ENCODE assay signal across 15 cellular contexts in the genomic region with DNA sequence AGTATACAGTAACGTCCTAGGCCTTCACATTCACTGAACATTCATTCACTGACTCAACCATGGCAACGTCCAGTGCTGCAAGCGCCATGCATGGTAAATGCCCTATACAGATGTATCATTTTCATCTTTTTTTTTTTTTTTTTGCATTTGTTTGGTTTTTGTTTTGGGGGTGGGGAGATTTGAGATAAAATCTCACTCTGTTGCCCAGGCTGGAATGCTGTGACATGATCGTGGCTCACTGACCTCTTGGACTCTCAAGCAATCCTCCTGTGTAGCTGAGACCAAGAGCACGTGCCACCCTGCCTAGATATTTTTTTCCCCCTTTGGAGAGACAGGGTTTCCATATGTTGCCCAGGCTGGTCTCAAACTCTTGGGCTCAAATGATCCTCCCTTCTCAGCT. TPM values are rescaled to one million over a fixed set of nuclear protein-coding genes. Genes with fewer than 3 reads are reported as not detected.
DNase-seq lines count a peak whose midpoint lies in the region; ATAC-seq and TF ChIP-seq lines count a peak whose summit lies in the region.
"Had no signal": no experiment of that assay in that cellular context is flagged by ENCODE, and none has a peak within 500 bp of the region (broad histone marks: within the 10 kb centered on the region; RNA-seq: fewer than 3 reads in every experiment).

No MANE protein-coding gene starts in this region.

- no peak overlapping the region for H2AFZ ChIP-seq in MM.1S (ENCODE audit: low read length)

- H3K4me1 ChIP-seq in SJCRH30, result peaks cover 8% of the 10 kb centered on the region
- no peaks in the 10 kb centered on the region for H3K4me1 ChIP-seq in liver (ENCODE audit: control insufficient read depth in 4 of 4, insufficient read depth in 4 of 4, low read length in 3 of 4)
- H3K4me1 ChIP-seq in MM.1S (ENCODE audit: low read length), result no peaks in the 10 kb centered on the region
- H3K4me1 ChIP-seq: A549 had no signal

- no peaks in the 10 kb centered on the region for H3K9me3 Mint-ChIP-seq in activated CD4-positive, alpha-beta T cell treated with anti-CD3 and anti-CD28 coated beads, Interleukin-2, amount 10 ng/mL, durations not matched to agents 24 days and 14 days

- no peak overlapping the region for H3K4me2 ChIP-seq in MM.1S (ENCODE audit: low read depth, low read length)
- H3K4me2 ChIP-seq: A549 had no signal

- H3K9ac ChIP-seq in liver (ENCODE audit: low read depth in 1 of 2, low read length in 2 of 2) (no peak overlapping the region), MM.1S (ENCODE audit: low read length) (no peak overlapping the region)

- peaks cover 6% of the 10 kb centered on the region for H3K27me3 Mint-ChIP-seq in activated CD4-positive, alpha-beta T cell treated with anti-CD3 and anti-CD28 coated beads, Interleukin-2, amount 10 ng/mL, durations not matched to agents 24 days and 14 days

- H3K4me1 Mint-ChIP-seq in activated CD4-positive, alpha-beta T cell treated with anti-CD3 and anti-CD28 coated beads, Interleukin-2, amount 10 ng/mL, durations not matched to agents 24 days and 14 days, result no peaks in the 10 kb centered on the region
- H3K4me1 Mint-ChIP-seq: H9, IgD-negative memory B cell had no signal

- ATAC-seq in HG02852 (IDR thresholded peaks at IDR 0.05; ENCODE audit: unreplicated experiment), result no peak
- ATAC-seq: A549 had no signal

- intact Hi-C loops in activated CD4-positive, alpha-beta T cell treated with anti-CD3 and anti-CD28 coated beads, Interleukin-2, amount 10 ng/mL, durations not matched to agents 24 days and 14 days (cut with micrococcal nuclease), result no loop called here

- H3F3A ChIP-seq in MM.1S (ENCODE audit: insufficient read depth, low read length), result no peaks in the 10 kb centered on the region

- TF ChIP-seq RAD21 in liver (IDR thresholded peaks at IDR 0.05), result no peak

- H3K27me3 ChIP-seq in SJCRH30 (no peaks in the 10 kb centered on the region), liver (ENCODE audit: control insufficient read depth in 4 of 4, insufficient read depth in 4 of 4, low read length in 3 of 4) (no peaks in the 10 kb centered on the region), MM.1S (replicated peaks; ENCODE audit: insufficient read depth, low read length) (no peaks in the 10 kb centered on the region)

- 67% methylated on average over 5 of the region's 5 CpGs for WGBS in liver

- no peak overlapping the region for H3K27ac Mint-ChIP-seq in activated CD4-positive, alpha-beta T cell treated with anti-CD3 and anti-CD28 coated beads, Interleukin-2, amount 10 ng/mL, durations not matched to agents 24 days and 14 days
- H3K27ac Mint-ChIP-seq: CD4-positive, alpha-beta T cell; H9; IgD-negative memory B cell had no signal

- H3K9me3 ChIP-seq in SJCRH30 (replicated peaks) (no peaks in the 10 kb centered on the region), liver (ENCODE audit: control insufficient read depth in 4 of 4, low read length in 3 of 4) (peaks cover 0 to 1% (median 0%) of the 10 kb centered on the region in 4 donors), MM.1S (replicated peaks; ENCODE audit: insufficient read depth, low read length) (no peaks in the 10 kb centered on the region)
- H3K9me3 ChIP-seq: Caco-2 had no signal

- no peaks in the 10 kb centered on the region for H4K20me1 ChIP-seq in MM.1S (ENCODE audit: insufficient read depth, low read length)

- H3K4me3 ChIP-seq in SJCRH30 (no peak overlapping the region), liver (ENCODE audit: low read depth in 1 of 3, low read length in 3 of 3) (no peak overlapping the region), MM.1S (ENCODE audit: low read length) (no peak overlapping the region)
- H3K4me3 ChIP-seq: A549 had no signal

- H3K27ac ChIP-seq in SJCRH30, result peak overlapping the region; percentile 33; the same call in 1 of the 2 replicates
- no peak overlapping the region for H3K27ac ChIP-seq in liver (ENCODE audit: low read depth in 1 of 2, low read length in 2 of 2)
- no peak overlapping the region for H3K27ac ChIP-seq in MM.1S (ENCODE audit: low read length)
- H3K27ac ChIP-seq: A549, C4-2B had no signal

- H3K36me3 Mint-ChIP-seq in activated CD4-positive, alpha-beta T cell treated with anti-CD3 and anti-CD28 coated beads, Interleukin-2, amount 10 ng/mL, durations not matched to agents 24 days and 14 days (ENCODE audit: low read depth), result no peaks in the 10 kb centered on the region
- H3K36me3 Mint-ChIP-seq: IgD-negative memory B cell had no signal

- TF ChIP-seq CTCF in liver (IDR thresholded peaks at IDR 0.05; ENCODE audit: low read depth, low read length, missing input control) (no peak), MM.1S (IDR thresholded peaks at IDR 0.05; ENCODE audit: low read length) (no peak)

- no peaks in the 10 kb centered on the region for H3K9me2 ChIP-seq in MM.1S (replicated peaks; ENCODE audit: insufficient read depth, low read length)

- H3K36me3 ChIP-seq in SJCRH30, result no peaks in the 10 kb centered on the region
- no peaks in the 10 kb centered on the region for H3K36me3 ChIP-seq in liver (ENCODE audit: control insufficient read depth in 4 of 4, insufficient read depth in 3 of 4, low read depth in 1 of 4, low read length in 3 of 4)
- H3K36me3 ChIP-seq in MM.1S (replicated peaks; ENCODE audit: insufficient read depth, low read length), result no peaks in the 10 kb centered on the region

- no peak overlapping the region for H3K4me3 Mint-ChIP-seq in activated CD4-positive, alpha-beta T cell treated with anti-CD3 and anti-CD28 coated beads, Interleukin-2, amount 10 ng/mL, durations not matched to agents 24 days and 14 days
- H3K4me3 Mint-ChIP-seq: CD4-positive, alpha-beta T cell; H9; IgD-negative memory B cell had no signal

- DNase-seq in HS-27A (ENCODE audit: low read depth), result peak; percentile 65
- DNase-seq in SJCRH30, result no peak
- no peak for DNase-seq in middle frontal gyrus (ENCODE audit: extremely low spot score, low spot score)
- no peak for DNase-seq in activated CD4-positive, alpha-beta T cell treated with anti-CD3 and anti-CD28 coated beads, Interleukin-2, amount 10 ng/mL, durations not matched to agents 24 days and 14 days
- no peak for DNase-seq in MM.1S
- DNase-seq: AML-193; CD4-positive, alpha-beta T cell; H9; KBM-7 had no signal

- no peaks in the 10 kb centered on the region for H3K79me2 ChIP-seq in MM.1S (ENCODE audit: low read length)

TF ChIP-seq in liver, 16 proteins besides CTCF, POLR2A, EP300 and RAD21:
- TF ChIP-seq FOXA2 (IDR thresholded peaks at IDR 0.05) (no peak), HNF4A (conservative IDR thresholded peaks at IDR 0.05) (peak; percentile 38 to 39), FOXA1 (IDR thresholded peaks at IDR 0.05) (no peak), HNF4G (IDR thresholded peaks at IDR 0.05) (no peak)
- TF ChIP-seq, protein P1, sequence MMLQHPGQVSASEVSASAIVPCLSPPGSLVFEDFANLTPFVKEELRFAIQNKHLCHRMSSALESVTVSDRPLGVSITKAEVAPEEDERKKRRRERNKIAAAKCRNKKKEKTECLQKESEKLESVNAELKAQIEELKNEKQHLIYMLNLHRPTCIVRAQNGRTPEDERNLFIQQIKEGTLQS (IDR thresholded peaks at IDR 0.05), result no peak
- TF ChIP-seq, protein P2, sequence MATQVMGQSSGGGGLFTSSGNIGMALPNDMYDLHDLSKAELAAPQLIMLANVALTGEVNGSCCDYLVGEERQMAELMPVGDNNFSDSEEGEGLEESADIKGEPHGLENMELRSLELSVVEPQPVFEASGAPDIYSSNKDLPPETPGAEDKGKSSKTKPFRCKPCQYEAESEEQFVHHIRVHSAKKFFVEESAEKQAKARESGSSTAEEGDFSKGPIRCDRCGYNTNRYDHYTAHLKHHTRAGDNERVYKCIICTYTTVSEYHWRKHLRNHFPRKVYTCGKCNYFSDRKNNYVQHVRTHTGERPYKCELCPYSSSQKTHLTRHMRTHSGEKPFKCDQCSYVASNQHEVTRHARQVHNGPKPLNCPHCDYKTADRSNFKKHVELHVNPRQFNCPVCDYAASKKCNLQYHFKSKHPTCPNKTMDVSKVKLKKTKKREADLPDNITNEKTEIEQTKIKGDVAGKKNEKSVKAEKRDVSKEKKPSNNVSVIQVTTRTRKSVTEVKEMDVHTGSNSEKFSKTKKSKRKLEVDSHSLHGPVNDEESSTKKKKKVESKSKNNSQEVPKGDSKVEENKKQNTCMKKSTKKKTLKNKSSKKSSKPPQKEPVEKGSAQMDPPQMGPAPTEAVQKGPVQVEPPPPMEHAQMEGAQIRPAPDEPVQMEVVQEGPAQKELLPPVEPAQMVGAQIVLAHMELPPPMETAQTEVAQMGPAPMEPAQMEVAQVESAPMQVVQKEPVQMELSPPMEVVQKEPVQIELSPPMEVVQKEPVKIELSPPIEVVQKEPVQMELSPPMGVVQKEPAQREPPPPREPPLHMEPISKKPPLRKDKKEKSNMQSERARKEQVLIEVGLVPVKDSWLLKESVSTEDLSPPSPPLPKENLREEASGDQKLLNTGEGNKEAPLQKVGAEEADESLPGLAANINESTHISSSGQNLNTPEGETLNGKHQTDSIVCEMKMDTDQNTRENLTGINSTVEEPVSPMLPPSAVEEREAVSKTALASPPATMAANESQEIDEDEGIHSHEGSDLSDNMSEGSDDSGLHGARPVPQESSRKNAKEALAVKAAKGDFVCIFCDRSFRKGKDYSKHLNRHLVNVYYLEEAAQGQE (IDR thresholded peaks at IDR 0.05), result no peak

RNA-seq across cellular contexts. Expression of a gene that starts 37.4 kb away (rescaled TPM):
- 14.8 and 15.6 TPM in 2 replicates for total RNA-seq in SJCRH30 (2014; rRNA removed; shearing (Covaris generic))
- under 1 TPM; 0.17 to 0.19 TPM for total RNA-seq in liver
- polyA plus RNA-seq in liver, result under 1 TPM; 0.08 to 0.21 TPM
- not detected in 2 replicates for total RNA-seq in activated CD4-positive, alpha-beta T cell treated with anti-CD3 and anti-CD28 coated beads, Interleukin-2, amount 10 ng/mL, durations not matched to agents 24 days and 14 days
- total RNA-seq: Caco-2; CD4-positive, alpha-beta T cell had no signal
- polyA plus RNA-seq: IgD-negative memory B cell had no signal

Comparison
In these comparisons a context has a peak if more than half of its experiments do, and no peak if none do; other contexts are left out.
1. RNA of a gene that starts 37.4 kb away (total RNA-seq): 14.8 to 15.6 TPM in SJCRH30; 0.17 to 0.19 TPM in liver and not detected in activated CD4-positive, alpha-beta T cell treated with anti-CD3 and anti-CD28 coated beads, Interleukin-2, amount 10 ng/mL, durations not matched to agents 24 days and 14 days; every median in the first group is over 10 times any median in the second.